ENCODE assay signal across 17 cellular contexts in the genomic region with DNA sequence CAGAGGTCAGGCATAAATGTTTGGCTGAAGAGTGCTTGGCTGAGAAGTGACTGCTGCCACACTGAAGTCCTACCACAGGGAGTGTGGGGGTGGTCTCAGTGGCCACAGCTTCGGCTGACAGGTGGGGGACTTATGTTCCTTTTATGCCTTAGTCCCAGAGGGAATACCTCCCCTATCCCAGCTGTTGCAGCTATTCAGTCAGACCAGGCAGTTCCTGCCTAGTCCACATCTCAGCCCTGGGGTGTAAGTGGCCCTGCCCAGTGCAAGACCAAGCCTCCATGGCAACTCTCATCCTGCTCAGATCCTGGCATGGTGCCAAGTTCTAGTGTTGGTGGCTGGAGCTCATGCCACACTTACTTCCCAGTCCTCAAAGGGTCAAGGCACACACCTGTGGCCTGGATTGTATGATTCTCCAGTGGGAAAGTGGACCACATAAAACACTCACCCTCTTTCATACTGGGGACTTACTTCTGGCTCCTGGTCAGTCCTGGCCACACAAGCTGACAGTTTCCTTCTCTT.
"Had no signal": no experiment of that assay in that cellular context is flagged by ENCODE, and none has a peak within 500 bp of the region (broad histone marks: within the 10 kb centered on the region; RNA-seq: fewer than 3 reads in every experiment).

No MANE protein-coding gene starts in this region.

- H3K4me1 ChIP-seq: tibial artery had no signal

- H2AFZ ChIP-seq: hepatocyte, neural progenitor cell had no signal

- H3K36me3 ChIP-seq: cardiac muscle cell, neural progenitor cell, tibial artery, WERI-Rb-1 had no signal

- H3K27me3 ChIP-seq: hepatocyte, neural progenitor cell had no signal

- H3K4me2 ChIP-seq: hepatocyte, neural progenitor cell had no signal

- H3K27ac ChIP-seq: cardiac muscle cell, dorsolateral prefrontal cortex, hepatocyte, neural progenitor cell, tibial artery, WERI-Rb-1 had no signal

- DNase-seq: activated CD4-positive, alpha-beta T cell treated with anti-CD3 and anti-CD28 coated beads for 1 hour; activated CD4-positive, alpha-beta T cell treated with anti-CD3 and anti-CD28 coated beads, Interleukin-2, amount 50 U/mL, for 48 hours; activated T-cell treated with anti-CD3 and anti-CD28 coated beads for 4 hours; amniotic stem cell; dorsolateral prefrontal cortex; foreskin fibroblast; mesendoderm; naive thymus-derived CD4-positive, alpha-beta T cell; stimulated activated CD4-positive, alpha-beta T cell treated with anti-CD3 and anti-CD28 coated beads, Interleukin-12 subunit alpha, Interleukin-12 subunit beta, amount 100 ng/mL, for 4 hours; stimulated activated CD4-positive, alpha-beta T cell treated with anti-CD3 and anti-CD28 coated beads, Interleukin-1b, Interleukin-23, amount 100 ng/mL, for 48 hours; stimulated activated CD8-positive, alpha-beta memory T cell treated with anti-CD3 and anti-CD28 coated beads, Interleukin-4, amount 100 ng/mL, for 48 hours; stimulated activated naive CD4-positive, alpha-beta T cell treated with Interleukin-2 at 50 U/mL for 16 hours; tibial artery; WERI-Rb-1 had no signal

- H3K4me3 ChIP-seq: cardiac muscle cell, dorsolateral prefrontal cortex, hepatocyte, neural progenitor cell, tibial artery had no signal

- H3K9ac ChIP-seq: neural progenitor cell had no signal
